Comparison of ENCODE assay signal across 34 cellular contexts in the genomic region with DNA sequence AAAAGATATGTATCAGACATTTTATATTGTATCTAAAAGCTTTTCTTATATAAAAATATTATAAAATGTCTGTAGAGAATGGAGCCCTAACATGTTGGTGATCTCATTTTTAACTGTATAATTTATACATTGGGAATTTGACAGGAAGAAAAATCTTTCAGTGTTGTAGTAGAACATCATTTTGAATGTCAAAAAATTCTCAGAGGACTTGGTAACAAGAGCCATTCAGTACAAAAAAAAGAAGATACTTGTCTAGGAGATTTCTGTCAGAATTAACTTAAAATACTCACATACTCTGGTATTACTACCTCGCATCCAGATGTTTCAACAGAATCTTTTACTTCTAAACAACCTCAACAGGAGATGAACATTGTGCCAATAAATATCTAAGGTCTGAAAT.
"Had no signal": no experiment of that assay in that cellular context is flagged by ENCODE, and none has a peak within 500 bp of the region (broad histone marks: within the 10 kb centered on the region; RNA-seq: fewer than 3 reads in every experiment).

No MANE protein-coding gene starts in this region.

- H3K27me3 ChIP-seq: MG63 had no signal

- H3K36me3 ChIP-seq: MG63 had no signal

- DNase-seq: Karpas-422, Kasumi-1, MG63, MM.1S, MV-4-11, NCI-H1048, NCI-H1092, NCI-H1092 treated with DMSO at 0.1 percent for 48 hours, NCI-H1105, NCI-H1105 treated with DMSO at 0.1 percent for 48 hours, NCI-H1417, NCI-H1417 treated with DMSO at 0.1 percent for 48 hours, NCI-H1436, NCI-H1436 treated with DMSO at 0.1 percent for 48 hours, NCI-H146, NCI-H1694, NCI-H1694 treated with DMSO at 0.1 percent for 48 hours, NCI-H187, NCI-H187 treated with DMSO at 0.1 percent for 48 hours, NCI-H1930, NCI-H2029, NCI-H2029 treated with DMSO at 0.1 percent for 48 hours, NCI-H2081, NCI-H2081 treated with DMSO at 0.1 percent for 48 hours, NCI-H2107, NCI-H2171, NCI-H2171 treated with DMSO at 0.1 percent for 48 hours, NCI-H2227 treated with DMSO at 0.1 percent for 48 hours, NCI-H226, NCI-H345, NCI-H446, NCI-H446 treated with DMSO at 0.1 percent for 48 hours, NCI-H510A, NCI-H510A treated with DMSO at 0.1 percent for 48 hours had no signal

- H3K9me3 ChIP-seq: MG63 had no signal

- H3K4me3 ChIP-seq: MG63 had no signal
